8 cellular contexts compared by ENCODE assay signal in the genomic region with DNA sequence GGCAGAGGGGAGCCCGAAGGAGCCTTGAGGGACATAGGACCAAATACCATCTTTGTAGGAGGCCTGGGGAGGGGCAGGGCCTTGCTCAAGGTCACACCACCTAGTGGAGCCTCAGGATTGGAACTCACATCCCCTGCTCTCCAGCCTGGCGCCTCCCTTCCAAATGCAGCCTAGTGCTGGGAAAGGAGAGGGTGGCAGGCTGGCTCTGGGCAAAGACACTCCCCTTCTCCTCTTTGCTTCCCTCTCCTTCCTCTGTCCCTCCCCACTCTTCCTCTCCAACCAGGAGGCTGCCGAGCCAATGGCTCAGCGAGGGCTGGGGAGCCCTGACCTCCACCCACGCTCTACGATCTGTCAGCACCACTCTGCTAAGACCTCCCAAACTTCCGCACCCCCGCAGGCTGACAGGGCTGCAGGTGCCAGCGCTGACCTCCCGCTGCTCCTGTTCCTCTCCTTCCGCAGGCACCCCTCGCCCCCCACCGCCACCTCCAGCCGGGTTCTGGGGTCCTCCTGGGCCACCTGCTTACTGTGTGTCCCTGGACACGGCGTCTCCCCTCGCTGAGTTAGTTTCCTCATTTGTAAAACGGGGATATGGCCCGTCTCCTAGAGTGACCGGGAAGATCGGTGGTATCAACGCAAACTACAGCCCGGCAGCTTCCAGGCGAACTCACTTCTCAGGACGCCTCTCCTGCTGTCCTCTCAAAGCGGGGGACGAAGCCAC. TPM values are rescaled to one million over a fixed set of nuclear protein-coding genes. Genes with fewer than 3 reads are reported as not detected.
DNase-seq lines count a peak whose midpoint lies in the region; ATAC-seq, FAIRE-seq and TF ChIP-seq lines count a peak whose summit lies in the region.

No MANE protein-coding gene starts in this region.

- no peak for FAIRE-seq in bronchial epithelial cell (lab: Jason Lieb, UNC)

- intact Hi-C loops in left colon (cut with DNase I, micrococcal nuclease): no loop called here

- H3K4me3 ChIP-seq in CD8-positive, alpha-beta memory T cell (ENCODE audit: low read length): peak overlapping the region; percentile 19
- peak overlapping the region; percentile 38 for H3K4me3 ChIP-seq in MG63
- H3K4me3 ChIP-seq in bronchial epithelial cell (ENCODE audit: low read depth, low read length): peak overlapping the region; percentile 38
- peak overlapping the region in 4 of 5 donors; percentile 38 to 59 (median 41) for H3K4me3 ChIP-seq in subcutaneous abdominal adipose tissue (ENCODE audit: low read depth in 1 of 5, low read length in 5 of 5)

- peak overlapping the region in 1 of 5 donors; percentile 51 for H3K9ac ChIP-seq in subcutaneous abdominal adipose tissue (ENCODE audit: low read length in 5 of 5)

- CTCF ChIA-PET in CD8-positive, alpha-beta memory T cell (lab: Charles Lee): interaction anchor here (0.6 to 1.7 kb wide), 2 partner anchors 347 to 356 kb away, joined by 4 to 5 read pairs; no protein-coding TSS in a partner anchor

- no peaks in the 10 kb centered on the region for H3K36me3 Mint-ChIP-seq in CD8-positive, alpha-beta memory T cell

- H3K27me3 Mint-ChIP-seq in CD8-positive, alpha-beta memory T cell: peaks cover 26 to 35% of the 10 kb centered on the region in 2 donors

- H3K36me3 ChIP-seq in CD8-positive, alpha-beta memory T cell (ENCODE audit: insufficient read depth, low read length): no peaks in the 10 kb centered on the region
- H3K36me3 ChIP-seq in MG63 (no peaks in the 10 kb centered on the region), bronchial epithelial cell (ENCODE audit: control insufficient read depth, insufficient read depth, low read length) (no peaks in the 10 kb centered on the region), subcutaneous abdominal adipose tissue (ENCODE audit: control insufficient read depth in 5 of 5, insufficient read depth in 5 of 5, low read length in 5 of 5) (no peaks in the 10 kb centered on the region)

- H3K27ac ChIP-seq in CD8-positive, alpha-beta memory T cell (ENCODE audit: low read depth, low read length): no peak overlapping the region
- H3K27ac ChIP-seq in subcutaneous abdominal adipose tissue (ENCODE audit: low read depth, low read length): no peak overlapping the region

- H3K9me3 ChIP-seq in CD8-positive, alpha-beta memory T cell (ENCODE audit: low read length): no peaks in the 10 kb centered on the region
- no peaks in the 10 kb centered on the region for H3K9me3 ChIP-seq in MG63
- no peaks in the 10 kb centered on the region for H3K9me3 ChIP-seq in subcutaneous abdominal adipose tissue (ENCODE audit: control insufficient read depth in 5 of 5, low read length in 5 of 5)

- peaks cover 18% of the 10 kb centered on the region for H3K27me3 ChIP-seq in CD8-positive, alpha-beta memory T cell (ENCODE audit: insufficient read depth, low read length, poor library complexity, severe bottlenecking)
- H3K27me3 ChIP-seq in MG63 (no peaks in the 10 kb centered on the region), bronchial epithelial cell (ENCODE audit: control insufficient read depth, insufficient read depth, low read length) (no peaks in the 10 kb centered on the region), subcutaneous abdominal adipose tissue (ENCODE audit: control insufficient read depth in 5 of 5, insufficient read depth in 4 of 5, low read length in 5 of 5) (peaks cover 0 to 9% (median 0%) of the 10 kb centered on the region in 5 donors)

- no peak for TF ChIP-seq CTCF in bronchial epithelial cell (IDR thresholded peaks at IDR 0.05; ENCODE audit: insufficient read depth, low read length, severe bottlenecking)

- POLR2A ChIA-PET in CD8-positive, alpha-beta memory T cell (lab: Charles Lee): no interaction called here

- peak overlapping the region in 3 of 8 donors; percentile 54 to 68 (median 55) for H3K27ac Mint-ChIP-seq in CD8-positive, alpha-beta memory T cell

- no peak for DNase-seq in CD8-positive, alpha-beta memory T cell
- peak; percentile 84 for DNase-seq in MG63
- peak; percentile 39 for DNase-seq in bronchial epithelial cell (ENCODE audit: low read depth)
- DNase-seq in left colon: peak in 1 of 2 donors; percentile 49
- DNase-seq in occipital lobe (lab: John Stamatoyannopoulos, UW): no peak
- DNase-seq in stimulated activated naive CD4-positive, alpha-beta T cell treated with Interleukin-2 at 50 U/mL for 16 hours (lab: John Stamatoyannopoulos, UW): no peak
- DNase-seq in NCI-H2081 treated with DMSO at 0.1 percent for 48 hours (lab: John Stamatoyannopoulos, UW): no peak

- no peaks in the 10 kb centered on the region for H3K4me1 ChIP-seq in CD8-positive, alpha-beta memory T cell (ENCODE audit: insufficient read depth, low read length)
- peaks cover 0 to 32% (median 26%) of the 10 kb centered on the region in 5 donors for H3K4me1 ChIP-seq in subcutaneous abdominal adipose tissue (ENCODE audit: control insufficient read depth in 5 of 5, insufficient read depth in 5 of 5, low read length in 5 of 5)

- peak overlapping the region; percentile 56 to 85 (median 65) for H3K4me3 Mint-ChIP-seq in CD8-positive, alpha-beta memory T cell

- H3K4me1 Mint-ChIP-seq in CD8-positive, alpha-beta memory T cell: peaks cover 10 to 18% (median 14%) of the 10 kb centered on the region in 3 donors

- H3K9me3 Mint-ChIP-seq in CD8-positive, alpha-beta memory T cell: no peaks in the 10 kb centered on the region

- peak; percentile 50 for ATAC-seq in left colon

RNA-seq across cellular contexts. Expression of gene C9orf50, which starts 52.9 kb away (rescaled TPM):
- not detected for total RNA-seq in CD8-positive, alpha-beta memory T cell
- not detected for polyA plus RNA-seq in CD8-positive, alpha-beta memory T cell
- not detected in 2 replicates for total RNA-seq in MG63 (2014; rRNA removed; shearing (Covaris generic); ENCODE audit: low replicate concordance)
- total RNA-seq in bronchial epithelial cell: not detected in 2 replicates
- under 1 TPM in 1 of 2 donors, not detected in 1; 0.36 TPM for total RNA-seq in left colon
- total RNA-seq in occipital lobe: not detected

RNA-seq across cellular contexts. Expression of gene NTMT1, which starts 58.0 kb away (rescaled TPM):
- 10 to 100 TPM; 65.5 to 68.9 TPM for total RNA-seq in CD8-positive, alpha-beta memory T cell
- polyA plus RNA-seq in CD8-positive, alpha-beta memory T cell: 48.6 TPM
- total RNA-seq in MG63 (2014; rRNA removed; shearing (Covaris generic); ENCODE audit: low replicate concordance): 82.0 and 99.2 TPM in 2 replicates
- total RNA-seq in bronchial epithelial cell (32.6 and 40.8 TPM in 2 replicates), left colon (10 to 100 TPM; 23.2 to 25.8 TPM), occipital lobe (11.2 TPM)

Comparison
In these comparisons a context has a peak if more than half of its experiments do, and no peak if none do; other contexts are left out.
1. DNase-seq: peak in MG63 (single experiment) and bronchial epithelial cell (single experiment); none in CD8-positive, alpha-beta memory T cell (0 of 5), occipital lobe (single experiment), stimulated activated naive CD4-positive, alpha-beta T cell treated with Interleukin-2 at 50 U/mL for 16 hours (single experiment) and NCI-H2081 treated with DMSO at 0.1 percent for 48 hours (single experiment).
2. Peak in every context shown above with its lines, with median percentiles within 50 percentile points of each other: H3K4me3 ChIP-seq.